8 cellular contexts compared by ENCODE assay signal in genomic region chr2:20884829-20885228, GRCh38.
"Had no signal": no experiment of that assay in that cellular context is flagged by ENCODE, and none has a peak within 500 bp of the region (broad histone marks: within the 10 kb centered on the region; RNA-seq: fewer than 3 reads in every experiment).

No MANE protein-coding gene starts in this region.

- DNase-seq: GDM1, GF-D8 had no signal

- ATAC-seq: GM12878 had no signal

- FAIRE-seq: G401.6, GM12878, GM12891, GM12892, GM18507, GM19239 had no signal

- H3K4me3 ChIP-seq: GM12878 had no signal
